1 cellular context compared by ENCODE assay signal in the genomic region with DNA sequence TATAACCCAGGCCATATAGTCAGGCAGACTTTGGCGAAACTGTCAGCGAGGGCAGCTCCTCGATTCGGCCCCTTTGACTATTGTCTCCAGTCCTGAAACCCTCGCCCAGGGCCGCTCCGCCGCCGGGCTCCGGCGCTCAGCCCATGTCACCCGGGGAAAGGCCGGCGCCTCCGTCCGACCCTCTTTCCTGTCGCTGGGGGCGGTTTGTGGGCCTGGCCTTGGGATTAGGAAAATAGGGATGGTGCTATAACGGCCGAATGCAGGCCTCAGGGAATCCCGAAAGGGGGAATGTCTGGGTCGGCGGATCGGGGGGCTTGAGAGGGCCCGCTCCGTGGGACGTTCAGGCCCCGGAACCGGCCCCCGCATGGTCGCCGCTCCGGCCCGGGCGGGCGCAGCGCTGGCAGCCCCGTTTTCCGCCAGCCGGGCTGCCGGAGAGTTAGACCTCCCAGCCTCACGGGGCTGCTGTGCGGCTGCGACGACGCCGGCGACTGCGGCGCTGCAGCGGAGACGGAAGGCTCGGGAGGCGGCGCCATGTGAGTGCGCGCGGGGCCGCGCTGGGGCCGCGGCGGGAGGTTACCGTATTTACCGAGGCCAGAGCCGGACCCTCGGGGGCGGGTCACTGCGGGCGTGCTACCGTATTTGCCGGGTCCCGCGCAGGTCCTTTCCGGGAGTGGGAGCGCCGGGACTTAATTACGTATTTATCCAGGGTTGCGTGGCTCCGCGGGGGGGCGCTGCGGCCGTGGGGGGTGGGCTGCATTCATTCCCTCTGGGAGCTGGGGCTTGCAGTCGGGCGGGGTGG.
TF ChIP-seq lines count a peak whose summit lies in the region.

No MANE protein-coding gene starts in this region.

TF ChIP-seq in IMR-90, 13 proteins besides CTCF, POLR2A, EP300 and RAD21:
- peak; percentile 78; the same call in 1 of the 2 replicates for TF ChIP-seq MAZ (IDR thresholded peaks at IDR 0.05; ENCODE audit: borderline replicate concordance, low read depth, low read length)
- 0 out of 2 replicates have a peak, but pooled peaks have one; percentile 39 for TF ChIP-seq NFE2L2 (IDR thresholded peaks at IDR 0.05; ENCODE audit: low read depth, low read length)
- no peak for TF ChIP-seq CHD1 (IDR thresholded peaks at IDR 0.05; ENCODE audit: low read depth, low read length)
- peak; percentile 77 for TF ChIP-seq MXI1 (IDR thresholded peaks at IDR 0.05; ENCODE audit: borderline replicate concordance, low read depth, low read length)
- peak; percentile 61; the same call in 1 of the 2 replicates for TF ChIP-seq MAFK (IDR thresholded peaks at IDR 0.05; ENCODE audit: low read depth, low read length)
- peak; percentile 50 for TF ChIP-seq RCOR1 (IDR thresholded peaks at IDR 0.05; ENCODE audit: insufficient replicate concordance, low read length)
- no peak for TF ChIP-seq CEBPB (IDR thresholded peaks at IDR 0.05; ENCODE audit: low read depth, low read length)
TF ChIP-seq in IMR-90: peak in this region for 5.
